Comparison of ENCODE assay signal across 20 cellular contexts in the genomic region with DNA sequence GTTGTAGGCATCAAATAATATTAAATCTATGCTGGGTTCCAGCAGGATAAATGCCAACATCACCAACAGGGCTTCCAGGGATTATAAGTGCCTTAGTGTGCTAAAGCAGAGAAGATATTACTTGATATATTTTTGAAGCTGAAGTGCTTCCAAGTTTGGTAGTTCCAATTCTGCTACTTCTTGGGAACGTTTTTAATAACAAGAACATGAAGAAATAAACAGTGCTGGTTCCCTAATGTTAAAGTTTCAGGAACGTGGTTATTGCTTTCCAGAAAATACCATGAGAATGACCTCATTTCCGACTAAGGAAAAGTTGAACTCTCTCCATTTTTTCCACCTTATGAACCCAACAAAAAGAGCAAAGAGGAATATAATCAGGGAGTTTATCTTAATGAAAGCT. TPM values are rescaled to one million over a fixed set of nuclear protein-coding genes. Genes with fewer than 3 reads are reported as not detected.
DNase-seq lines count a peak whose midpoint lies in the region; ATAC-seq and TF ChIP-seq lines count a peak whose summit lies in the region.
"Had no signal": no experiment of that assay in that cellular context is flagged by ENCODE, and none has a peak within 500 bp of the region (broad histone marks: within the 10 kb centered on the region; RNA-seq: fewer than 3 reads in every experiment).

No MANE protein-coding gene starts in this region.

- H3K27me3 ChIP-seq in adipocyte (replicated peaks; ENCODE audit: control insufficient read depth, insufficient read depth, low read length) (no peaks in the 10 kb centered on the region), rectal smooth muscle tissue (ENCODE audit: control insufficient read depth, insufficient read depth, low read length) (no peaks in the 10 kb centered on the region)
- H3K27me3 ChIP-seq: BLaER1, thyroid gland had no signal

- H3K4me1 Mint-ChIP-seq in activated naive CD8-positive, alpha-beta T cell treated with anti-CD3 and anti-CD28 coated beads for 36 hours = peaks cover 6% of the 10 kb centered on the region

- H3K9ac ChIP-seq in adipocyte (ENCODE audit: low read length) (peak overlapping the region; percentile 42), rectal smooth muscle tissue (ENCODE audit: low read length) (no peak overlapping the region)
- H3K9ac ChIP-seq: BLaER1 had no signal

- peak overlapping the region; percentile 38 for H3K27ac ChIP-seq in rectal smooth muscle tissue (ENCODE audit: low read depth, low read length)
- H3K27ac ChIP-seq: BLaER1 had no signal

- no peak overlapping the region for H3K27ac Mint-ChIP-seq in activated naive CD8-positive, alpha-beta T cell treated with anti-CD3 and anti-CD28 coated beads for 36 hours
- H3K27ac Mint-ChIP-seq: activated CD4-positive, alpha-beta T cell treated with anti-CD3 and anti-CD28 coated beads, Interleukin-2, amount 10 ng/mL, durations not matched to agents 24 days and 14 days; T-helper 2 cell treated with Interferon-gamma antibody and Interleukin-4, amounts not matched to agents 5 μg/mL and 100 μg/mL, for 36 hours had no signal

- no peaks in the 10 kb centered on the region for H3K9me3 ChIP-seq in adipocyte (ENCODE audit: control insufficient read depth, low read length)
- H3K9me3 ChIP-seq: BLaER1, thyroid gland had no signal

- H3K4me1 ChIP-seq in adipocyte (ENCODE audit: control insufficient read depth, insufficient read depth, low read length) = peaks cover 12% of the 10 kb centered on the region
- peaks cover 10% of the 10 kb centered on the region for H3K4me1 ChIP-seq in rectal smooth muscle tissue (ENCODE audit: control insufficient read depth, insufficient read depth, low read length)

- peaks cover 7% of the 10 kb centered on the region for H3K36me3 Mint-ChIP-seq in activated naive CD8-positive, alpha-beta T cell treated with anti-CD3 and anti-CD28 coated beads for 36 hours

- H3K27me3 Mint-ChIP-seq in activated naive CD8-positive, alpha-beta T cell treated with anti-CD3 and anti-CD28 coated beads for 36 hours = no peaks in the 10 kb centered on the region

- ATAC-seq in GM19467 (IDR thresholded peaks at IDR 0.05; ENCODE audit: unreplicated experiment) = no peak
- ATAC-seq: Panc1 had no signal

- peaks cover 5% of the 10 kb centered on the region for H3K9me3 Mint-ChIP-seq in activated naive CD8-positive, alpha-beta T cell treated with anti-CD3 and anti-CD28 coated beads for 36 hours
- H3K9me3 Mint-ChIP-seq: activated CD4-positive, alpha-beta T cell treated with anti-CD3 and anti-CD28 coated beads, Interleukin-2, amount 10 ng/mL, durations not matched to agents 24 days and 14 days; T-helper 2 cell treated with Interferon-gamma antibody and Interleukin-4, amounts not matched to agents 5 μg/mL and 100 μg/mL, for 36 hours had no signal

- no peaks in the 10 kb centered on the region for H3K36me3 ChIP-seq in adipocyte (ENCODE audit: control insufficient read depth, insufficient read depth, low read length, severe bottlenecking)
- no peaks in the 10 kb centered on the region for H3K36me3 ChIP-seq in rectal smooth muscle tissue (ENCODE audit: control insufficient read depth, insufficient read depth, low read length)
- H3K36me3 ChIP-seq: BLaER1, thyroid gland had no signal

- H3K4me3 Mint-ChIP-seq in activated naive CD8-positive, alpha-beta T cell treated with anti-CD3 and anti-CD28 coated beads for 36 hours = no peak overlapping the region
- H3K4me3 Mint-ChIP-seq: activated CD4-positive, alpha-beta T cell treated with anti-CD3 and anti-CD28 coated beads, Interleukin-2, amount 10 ng/mL, durations not matched to agents 24 days and 14 days; T-helper 2 cell treated with Interferon-gamma antibody and Interleukin-4, amounts not matched to agents 5 μg/mL and 100 μg/mL, for 36 hours had no signal

- H3K4me3 ChIP-seq in adipocyte (ENCODE audit: low read length) (no peak overlapping the region), fibroblast of mammary gland (ENCODE audit: control insufficient read depth, low read depth, low read length) (no peak overlapping the region), rectal smooth muscle tissue (ENCODE audit: low read length) (no peak overlapping the region)
- H3K4me3 ChIP-seq: BLaER1, thyroid gland had no signal

- TF ChIP-seq CTCF in fibroblast of mammary gland (conservative IDR thresholded peaks at IDR 0.05; ENCODE audit: control insufficient read depth, insufficient read depth, low read depth, low read length) = no peak

- peak; percentile 13 for DNase-seq in AG20443 (ENCODE audit: low spot score)
- peak; percentile 46 for DNase-seq in adipocyte (ENCODE audit: low read depth)
- peak; percentile 23 for DNase-seq in fibroblast of mammary gland (ENCODE audit: low read depth)
- no peak for DNase-seq in activated naive CD8-positive, alpha-beta T cell treated with anti-CD3 and anti-CD28 coated beads for 36 hours
- no peak for DNase-seq in HPDE6-E6E7 (ENCODE audit: extremely low spot score)
- no peak for DNase-seq in iPS-NIHi7 (ENCODE audit: extremely low spot score)
- DNase-seq: activated CD4-positive, alpha-beta T cell treated with anti-CD3 and anti-CD28 coated beads, Interleukin-2, amount 10 ng/mL, durations not matched to agents 24 days and 14 days; activated T-cell treated with anti-CD3 and anti-CD28 coated beads, Interleukin-2, amount 50 U/mL, for 1 hour; DMS79 treated with DMSO at 0.1 percent for 48 hours; effector memory CD4-positive, alpha-beta T cell; hippocampal formation; NCI-H1694; NCI-H524; thyroid gland had no signal

RNA-seq across cellular contexts. Expression of a gene that starts 4.6 kb away (rescaled TPM):
- 10 to 100 TPM; 20.5 to 21.3 TPM for total RNA-seq in activated naive CD8-positive, alpha-beta T cell treated with anti-CD3 and anti-CD28 coated beads for 36 hours

RNA-seq across cellular contexts. Expression of a gene that starts 15.1 kb away (rescaled TPM):
- not detected for total RNA-seq in activated naive CD8-positive, alpha-beta T cell treated with anti-CD3 and anti-CD28 coated beads for 36 hours
- total RNA-seq: activated CD4-positive, alpha-beta T cell treated with anti-CD3 and anti-CD28 coated beads, Interleukin-2, amount 10 ng/mL, durations not matched to agents 24 days and 14 days; lung microvascular endothelial cell had no signal

RNA-seq across cellular contexts. Expression of a gene that starts 32.7 kb away (rescaled TPM):
- total RNA-seq in activated naive CD8-positive, alpha-beta T cell treated with anti-CD3 and anti-CD28 coated beads for 36 hours = under 1 TPM; 0.23 to 0.44 TPM

RNA-seq across cellular contexts. Expression of a gene that starts 48.1 kb away (rescaled TPM):
- 1 to 10 TPM; 6.4 to 7.8 TPM for total RNA-seq in activated naive CD8-positive, alpha-beta T cell treated with anti-CD3 and anti-CD28 coated beads for 36 hours

RNA-seq across cellular contexts. Expression of a gene that starts 56.7 kb away (rescaled TPM):
- total RNA-seq in activated naive CD8-positive, alpha-beta T cell treated with anti-CD3 and anti-CD28 coated beads for 36 hours = 10 to 100 TPM; 28.9 to 30.1 TPM

Comparison
In these comparisons a context has a peak if more than half of its experiments do, and no peak if none do; other contexts are left out.
1. DNase-seq: peak in AG20443 (single experiment), adipocyte (single experiment) and fibroblast of mammary gland (single experiment); none in activated naive CD8-positive, alpha-beta T cell treated with anti-CD3 and anti-CD28 coated beads for 36 hours (single experiment), HPDE6-E6E7 (single experiment) and iPS-NIHi7 (single experiment).